9 cellular contexts compared by ENCODE assay signal in genomic region chr1:196743244-196743643, GRCh38. TPM values are rescaled to one million over a fixed set of nuclear protein-coding genes. Genes with fewer than 3 reads are reported as not detected.
DNase-seq lines count a peak whose midpoint lies in the region; ATAC-seq, FAIRE-seq and TF ChIP-seq lines count a peak whose summit lies in the region.
"Not testable (repeated sequence)": the region's sequence is repeated elsewhere in the genome, so short reads cannot be mapped to it uniquely, and the experiment has no call there.
"Had no signal": no experiment of that assay in that cellular context is flagged by ENCODE, and none has a peak within 500 bp of the region (broad histone marks: within the 10 kb centered on the region; RNA-seq: fewer than 3 reads in every experiment).

No MANE protein-coding gene starts in this region.

- not testable (repeated sequence) for H3K27me3 ChIP-seq in H7 (ENCODE audit: control insufficient read depth, insufficient read depth, low read length)

- in situ Hi-C loops in GM13977 (cut with MboI; ENCODE audit: low pct_unique_long_range_greater_than_20kb, low sequenced_read_pairs, unreplicated experiment): not testable (repeated sequence)

- DNase-seq in AG09309 (ENCODE audit: low read depth); left lobe of liver (ENCODE audit: low spot score): not testable (repeated sequence)
- DNase-seq in GM13977 (ENCODE audit: low spot score) (peak; percentile 5), H7 (peak; percentile 7), NCI-H2029 treated with DMSO at 0.1 percent for 48 hours (lab: John Stamatoyannopoulos, UW) (peak; percentile 41), RCC 7860 (ENCODE audit: low spot score) (peak; percentile 39), cerebellar cortex (ENCODE audit: low spot score) (peak; percentile 6)

- FAIRE-seq in RCC 7860 (lab: Jason Lieb, UNC): peak; percentile 92

- peak; percentile 78 for ATAC-seq in HG03565 (IDR thresholded peaks at IDR 0.05; ENCODE audit: unreplicated experiment)
- peak; percentile 67 for ATAC-seq in left lobe of liver

- not testable (repeated sequence) for H3K36me3 ChIP-seq in H7 (replicated peaks; ENCODE audit: control insufficient read depth, insufficient read depth, low read length)

- peak; percentile 22 for TF ChIP-seq CTCF in AG09309 (IDR thresholded peaks at IDR 0.05; ENCODE audit: control insufficient read depth, insufficient read depth, low read depth, low read length, missing control alignments)
- TF ChIP-seq CTCF in GM13977 (IDR thresholded peaks at IDR 0.05; ENCODE audit: extremely low read depth, insufficient read depth, missing control alignments): peak; percentile 26

- not testable (repeated sequence) for H3K4me3 ChIP-seq in AG09309 (ENCODE audit: control insufficient read depth, low read depth, low read length); H7 (ENCODE audit: insufficient read depth, low read depth, low read length)

RNA-seq across cellular contexts. Expression of gene CFHR3, which starts 31.4 kb away (rescaled TPM):
- 0.87 and 3.0 TPM in 2 replicates for total RNA-seq in H7 (2014; rRNA removed; shearing (Covaris generic))
- 279 TPM for total RNA-seq in left lobe of liver
- total RNA-seq: activated naive CD4-positive, alpha-beta T cell treated with anti-CD3 and anti-CD28 coated beads, Interleukin-2, amount 50 U/mL, for 72 hours had no signal

Comparison
In these comparisons a context has a peak if more than half of its experiments do, and no peak if none do; other contexts are left out.
1. RNA of gene CFHR3, which starts 31.4 kb away (total RNA-seq): 279 TPM in left lobe of liver (single experiment); 0.87 to 3.0 TPM in H7; every median in the first group is over 10 times any median in the second.